ENCODE assay signal across 28 cellular contexts in the genomic region with DNA sequence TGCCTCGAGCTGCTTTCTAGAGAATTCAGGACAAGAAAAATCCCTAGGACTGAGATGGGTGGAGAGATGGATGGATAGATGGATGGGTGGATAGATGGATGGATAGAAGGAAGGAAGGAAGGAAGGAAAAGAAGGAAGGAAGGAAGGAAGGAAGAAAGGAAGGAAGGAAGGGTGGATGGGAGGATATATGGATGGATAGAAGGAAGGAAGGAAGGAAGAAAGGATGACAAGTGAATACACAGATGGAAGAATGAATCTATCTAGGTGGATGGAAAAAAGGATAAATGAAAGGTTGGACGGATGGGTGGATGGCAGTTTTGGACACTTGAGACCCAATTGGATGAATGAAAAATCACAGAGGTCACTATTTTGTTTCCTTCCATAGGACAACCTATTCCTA.
"Had no signal": no experiment of that assay in that cellular context is flagged by ENCODE, and none has a peak within 500 bp of the region (broad histone marks: within the 10 kb centered on the region; RNA-seq: fewer than 3 reads in every experiment).

No MANE protein-coding gene starts in this region.

- DNase-seq: colonic mucosa; cortex of kidney; dermis blood vessel endothelial cell; dorsolateral prefrontal cortex; effector CD4-positive, alpha-beta T cell; effector CD8-positive, alpha-beta T cell; effector memory CD4-positive, alpha-beta T cell; effector memory CD8-positive, alpha-beta T cell; endodermal cell; erythroblast; esophagus squamous epithelium; foreskin fibroblast; foreskin keratinocyte; foreskin melanocyte; gastrocnemius medialis; glutamatergic neuron; head of caudate nucleus; heart left ventricle; heart right ventricle had no signal

- FAIRE-seq: colon, endometrium, endothelial cell of umbilical vein, frontal cortex had no signal

- ATAC-seq: effector memory CD8-positive, alpha-beta T cell; esophagus mucosa; foreskin keratinocyte; gastrocnemius medialis; gastroesophageal sphincter; heart left ventricle; heart right ventricle had no signal

- H3K9me3 ChIP-seq: colonic mucosa, esophagus muscularis mucosa, esophagus squamous epithelium, gastrocnemius medialis, gastroesophageal sphincter, heart left ventricle, heart right ventricle had no signal

- H3K4me3 ChIP-seq: colonic mucosa, coronary artery, dorsolateral prefrontal cortex, esophagus muscularis mucosa, esophagus squamous epithelium, gastrocnemius medialis, gastroesophageal sphincter, heart left ventricle, heart right ventricle had no signal

- H3K27me3 ChIP-seq: colonic mucosa, dorsolateral prefrontal cortex, esophagus muscularis mucosa, esophagus squamous epithelium, foreskin keratinocyte, gastrocnemius medialis, gastroesophageal sphincter had no signal

- H3K4me1 ChIP-seq: colonic mucosa, esophagus muscularis mucosa, esophagus squamous epithelium, gastrocnemius medialis, gastroesophageal sphincter, heart left ventricle, heart right ventricle had no signal

- H3K36me3 ChIP-seq: colonic mucosa, esophagus muscularis mucosa, esophagus squamous epithelium, gastrocnemius medialis, gastroesophageal sphincter, heart left ventricle, heart right ventricle had no signal

- H3K27ac ChIP-seq: colonic mucosa, coronary artery, dorsolateral prefrontal cortex, epithelial cell of prostate, esophagus muscularis mucosa, esophagus squamous epithelium, foreskin keratinocyte, gastrocnemius medialis, gastroesophageal sphincter, heart left ventricle, heart right ventricle had no signal
